Comparison of ENCODE assay signal across 21 cellular contexts in genomic region chr3:31193871-31194270, GRCh38.
DNase-seq lines count a peak whose midpoint lies in the region; ATAC-seq, FAIRE-seq and TF ChIP-seq lines count a peak whose summit lies in the region.
"Had no signal": no experiment of that assay in that cellular context is flagged by ENCODE, and none has a peak within 500 bp of the region (broad histone marks: within the 10 kb centered on the region; RNA-seq: fewer than 3 reads in every experiment).

No MANE protein-coding gene starts in this region.

- peaks cover 4% of the 10 kb centered on the region for H3K4me1 Mint-ChIP-seq in astrocyte (ENCODE audit: low read depth, unreplicated experiment)
- peaks cover 0 to 16% (median 6%) of the 10 kb centered on the region in 3 donors for H3K4me1 Mint-ChIP-seq in T-cell

- H2AFZ ChIP-seq in GM23248 (no peak overlapping the region), astrocyte (ENCODE audit: low read depth, low read length) (no peak overlapping the region)

- H3K9me2 ChIP-seq in GM23248 (ENCODE audit: insufficient read depth), result 0 out of 2 replicates have a peak, but pooled peaks cover 5% of the 10 kb centered on the region

- H3K27me3 Mint-ChIP-seq in astrocyte (ENCODE audit: low read depth, unreplicated experiment) (peaks cover 6% of the 10 kb centered on the region), T-cell (peaks cover 0 to 4% of the 10 kb centered on the region in 2 donors)
- H3K27me3 Mint-ChIP-seq: CD4-positive, alpha-beta memory T cell had no signal

- H3K9me3 ChIP-seq in GM23248 (ENCODE audit: low read depth), result no peaks in the 10 kb centered on the region
- no peaks in the 10 kb centered on the region for H3K9me3 ChIP-seq in astrocyte (ENCODE audit: insufficient read depth, low read depth, low read length)
- H3K9me3 ChIP-seq in pancreas, result no peaks in the 10 kb centered on the region
- H3K9me3 ChIP-seq: A549, BE2C, HAP-1 had no signal

- no peak overlapping the region for H3K4me2 ChIP-seq in GM23248 (ENCODE audit: unreplicated experiment)
- no peak overlapping the region for H3K4me2 ChIP-seq in astrocyte (ENCODE audit: low read length)
- H3K4me2 ChIP-seq: A549 had no signal

- H3K4me3 Mint-ChIP-seq in astrocyte (ENCODE audit: unreplicated experiment), result no peak overlapping the region
- no peak overlapping the region for H3K4me3 Mint-ChIP-seq in T-cell
- H3K4me3 Mint-ChIP-seq: CD4-positive, alpha-beta memory T cell had no signal

- peak; percentile 31 for DNase-seq in EH (ENCODE audit: low read depth)
- peak; percentile 23 for DNase-seq in GM23248
- peak; percentile 10 for DNase-seq in astrocyte (ENCODE audit: low read depth)
- peak; percentile 31 for DNase-seq in fibroblast of pulmonary artery (ENCODE audit: low read depth)
- no peak for DNase-seq in T-cell
- no peak for DNase-seq in UCSD-AML1 (lab: John Stamatoyannopoulos, UW; ENCODE audit: unreplicated experiment)
- DNase-seq in pancreas, result no peak
- DNase-seq: BE2C; CD4-positive, alpha-beta memory T cell; DMS153; DMS79 treated with DMSO at 0.1 percent for 48 hours; GDM1 had no signal

- CTCF ChIA-PET in T-cell (lab: Charles Lee), result no interaction called here

- TF ChIP-seq CTCF in astrocyte (IDR thresholded peaks at IDR 0.05; ENCODE audit: insufficient read depth, low read depth, low read length) (no peak), fibroblast of pulmonary artery (IDR thresholded peaks at IDR 0.05; ENCODE audit: low read length, missing control alignments) (no peak), pancreas (IDR thresholded peaks at IDR 0.05) (no peak)

- H3F3A ChIP-seq in GM23248 (ENCODE audit: insufficient read depth), result peaks cover 21% of the 10 kb centered on the region

- H3K36me3 ChIP-seq in GM23248 (ENCODE audit: low read depth) (no peaks in the 10 kb centered on the region), astrocyte (ENCODE audit: insufficient read depth, low read length) (no peaks in the 10 kb centered on the region), pancreas (no peaks in the 10 kb centered on the region)
- H3K36me3 ChIP-seq: BE2C, HAP-1 had no signal

- 92 to 100% methylated on average over 1 of the region's 1 CpG for whole genome bisulfite sequencing in GM23248 (ENCODE audit: low coverage in 1 of 2, low lambda C conversion rate in 2 of 2, missing lambda C conversion rate in 2 of 2), 2 experiments
- 90 to 94% methylated on average over 1 of the region's 1 CpG for WGBS in pancreas, 2 donors

- H3K4me1 ChIP-seq in GM23248 (ENCODE audit: insufficient read depth) (peaks cover 20% of the 10 kb centered on the region), astrocyte (ENCODE audit: insufficient read depth, low read length) (no peaks in the 10 kb centered on the region), pancreas (no peaks in the 10 kb centered on the region)
- H3K4me1 ChIP-seq: A549, BE2C had no signal

- H3K4me3 ChIP-seq in GM23248, result no peak overlapping the region
- no peak overlapping the region for H3K4me3 ChIP-seq in astrocyte (ENCODE audit: insufficient read depth, low read depth, low read length)
- no peak overlapping the region for H3K4me3 ChIP-seq in fibroblast of pulmonary artery (replicated peaks; ENCODE audit: low read depth, low read length)
- H3K4me3 ChIP-seq in pancreas, result no peak overlapping the region
- H3K4me3 ChIP-seq: A549, HAP-1 had no signal

- POLR2A ChIA-PET in T-cell (lab: Charles Lee), result no interaction called here

- in situ Hi-C loops in GM23248 (cut with MboI), result no loop called here

- no peaks in the 10 kb centered on the region for H3K79me2 ChIP-seq in GM23248 (ENCODE audit: insufficient read depth)
- no peaks in the 10 kb centered on the region for H3K79me2 ChIP-seq in astrocyte (ENCODE audit: insufficient read depth, low read length)

- H3K9ac ChIP-seq in GM23248 (no peak overlapping the region), astrocyte (ENCODE audit: low read length) (no peak overlapping the region)

- no peak overlapping the region for H3K27ac ChIP-seq in GM23248
- no peak overlapping the region for H3K27ac ChIP-seq in astrocyte (ENCODE audit: low read depth, low read length)
- no peak overlapping the region for H3K27ac ChIP-seq in pancreas
- H3K27ac ChIP-seq: A549, C4-2B had no signal

- intact Hi-C loops in pancreas (cut with DNase I), result no loop called here

- FAIRE-seq in astrocyte (lab: Jason Lieb, UNC) (no peak), pancreas (lab: Jason Lieb, UNC) (no peak)
- FAIRE-seq: A549, GM12892, GM19239, H1, HepG2, HTR-8/SVneo had no signal

- H3K9me3 Mint-ChIP-seq in astrocyte (ENCODE audit: unreplicated experiment) (no peaks in the 10 kb centered on the region), T-cell (peaks cover 0 to 12% (median 0%) of the 10 kb centered on the region in 3 donors)
- H3K9me3 Mint-ChIP-seq: CD4-positive, alpha-beta memory T cell had no signal

- no peak for ATAC-seq in HG02571 (IDR thresholded peaks at IDR 0.05; ENCODE audit: unreplicated experiment)
- no peak for ATAC-seq in T-cell (replicated peaks in 1 of 4)
- ATAC-seq in pancreas, result no peak
- ATAC-seq: A549, HepG2 had no signal

- no peaks in the 10 kb centered on the region for H3K36me3 Mint-ChIP-seq in astrocyte (ENCODE audit: low read depth, unreplicated experiment)
- H3K36me3 Mint-ChIP-seq in T-cell, result peaks cover 3% of the 10 kb centered on the region
- H3K36me3 Mint-ChIP-seq: CD4-positive, alpha-beta memory T cell had no signal

- H3K27ac Mint-ChIP-seq in astrocyte (ENCODE audit: unreplicated experiment), result no peak overlapping the region
- no peak overlapping the region for H3K27ac Mint-ChIP-seq in T-cell

- H3K27me3 ChIP-seq in GM23248 (replicated peaks; ENCODE audit: insufficient read depth), result no peaks in the 10 kb centered on the region
- no peaks in the 10 kb centered on the region for H3K27me3 ChIP-seq in astrocyte (ENCODE audit: insufficient read depth, low read length)
- H3K27me3 ChIP-seq in pancreas, result no peaks in the 10 kb centered on the region
- H3K27me3 ChIP-seq: BE2C had no signal

- no peaks in the 10 kb centered on the region for H4K20me1 ChIP-seq in GM23248 (ENCODE audit: insufficient read depth)
- no peaks in the 10 kb centered on the region for H4K20me1 ChIP-seq in astrocyte (ENCODE audit: insufficient read depth, low read length)

Comparison
In these comparisons a context has a peak if more than half of its experiments do, and no peak if none do; other contexts are left out.
1. DNase-seq: peak in EH (single experiment), GM23248 (single experiment), astrocyte (single experiment) and fibroblast of pulmonary artery (single experiment); none in T-cell (0 of 34), UCSD-AML1 (single experiment) and pancreas (0 of 6).